ENCODE assay signal across 10 cellular contexts in the genomic region with DNA sequence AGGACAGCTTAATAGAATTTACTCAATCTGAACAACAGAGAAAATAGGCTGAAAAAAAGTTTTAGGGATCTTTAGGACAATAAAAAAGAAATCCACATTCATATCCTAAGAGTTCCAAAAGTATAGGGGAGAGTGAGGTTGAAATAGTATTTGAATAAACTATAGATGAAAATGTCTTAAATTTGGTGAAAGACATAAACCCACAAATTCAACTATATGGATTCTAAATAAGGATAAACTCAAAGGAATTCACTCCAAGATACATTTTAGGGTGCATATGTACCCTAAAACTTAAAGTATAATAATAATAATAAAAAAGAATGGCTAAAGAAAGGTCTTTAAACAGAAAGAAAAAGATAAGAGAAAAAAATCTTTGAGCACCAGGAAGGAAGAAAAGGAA.
ATAC-seq and TF ChIP-seq lines count a peak whose summit lies in the region.
"Had no signal": no experiment of that assay in that cellular context is flagged by ENCODE, and none has a peak within 500 bp of the region (broad histone marks: within the 10 kb centered on the region; RNA-seq: fewer than 3 reads in every experiment).

No MANE protein-coding gene starts in this region.

- H3K36me3 ChIP-seq in HEK293 (ENCODE audit: control insufficient read depth in 2 of 2, insufficient read depth in 1 of 2, low read length in 2 of 2) = no peaks in the 10 kb centered on the region
- H3K36me3 ChIP-seq: BE2C; BLaER1; BLaER1 treated with 17β-estradiol and CSF1 and Interleukin-3, amounts not matched to agents 10 nM and 100 nM had no signal

- POLR2A ChIA-PET in HEK293 (lab: Yijun Ruan, JAX) = no interaction called here

- no peak overlapping the region for H3K27ac ChIP-seq in HEK293 (ENCODE audit: extremely low read depth, low read depth, low read length)
- H3K27ac ChIP-seq: 22Rv1; A549; BLaER1; BLaER1 treated with 17β-estradiol and CSF1 and Interleukin-3, amounts not matched to agents 10 nM and 100 nM; C4-2B had no signal

- TF ChIP-seq CTCF in HEK293 (tag by site-specific recombination; IDR thresholded peaks at IDR 0.05) = no peak

- H3K9me3 ChIP-seq in HEK293 (ENCODE audit: control insufficient read depth, insufficient read depth, low read depth, low read length) = no peaks in the 10 kb centered on the region
- H3K9me3 ChIP-seq: A549; BE2C; BLaER1; BLaER1 treated with 17β-estradiol and CSF1 and Interleukin-3, amounts not matched to agents 10 nM and 100 nM had no signal

- no peak for ATAC-seq in GM21737 (IDR thresholded peaks at IDR 0.05; ENCODE audit: unreplicated experiment)
- ATAC-seq: A549; CD8-positive, alpha-beta T cell had no signal

- CTCF ChIA-PET in HEK293 (lab: Yijun Ruan, JAX) = no interaction called here

- no peaks in the 10 kb centered on the region for H3K4me1 ChIP-seq in HEK293 (ENCODE audit: control insufficient read depth, insufficient read depth, low read length)
- H3K4me1 ChIP-seq: A549; BE2C; BLaER1; BLaER1 treated with 17β-estradiol and CSF1 and Interleukin-3, amounts not matched to agents 10 nM and 100 nM; Caco-2 had no signal

- no peak overlapping the region for H3K4me3 ChIP-seq in HEK293 (ENCODE audit: low read depth, low read length)
- H3K4me3 ChIP-seq: A549; BLaER1; BLaER1 treated with 17β-estradiol and CSF1 and Interleukin-3, amounts not matched to agents 10 nM and 100 nM had no signal

TF ChIP-seq in HEK293, 187 proteins besides CTCF, POLR2A, EP300 and RAD21:
- TF ChIP-seq SETDB1 (IDR thresholded peaks at IDR 0.05; ENCODE audit: insufficient read length, low read length) = no peak
- TF ChIP-seq ZNF558 (tag by site-specific recombination; IDR thresholded peaks at IDR 0.05) = peak; percentile 94
